In the genomic region with DNA sequence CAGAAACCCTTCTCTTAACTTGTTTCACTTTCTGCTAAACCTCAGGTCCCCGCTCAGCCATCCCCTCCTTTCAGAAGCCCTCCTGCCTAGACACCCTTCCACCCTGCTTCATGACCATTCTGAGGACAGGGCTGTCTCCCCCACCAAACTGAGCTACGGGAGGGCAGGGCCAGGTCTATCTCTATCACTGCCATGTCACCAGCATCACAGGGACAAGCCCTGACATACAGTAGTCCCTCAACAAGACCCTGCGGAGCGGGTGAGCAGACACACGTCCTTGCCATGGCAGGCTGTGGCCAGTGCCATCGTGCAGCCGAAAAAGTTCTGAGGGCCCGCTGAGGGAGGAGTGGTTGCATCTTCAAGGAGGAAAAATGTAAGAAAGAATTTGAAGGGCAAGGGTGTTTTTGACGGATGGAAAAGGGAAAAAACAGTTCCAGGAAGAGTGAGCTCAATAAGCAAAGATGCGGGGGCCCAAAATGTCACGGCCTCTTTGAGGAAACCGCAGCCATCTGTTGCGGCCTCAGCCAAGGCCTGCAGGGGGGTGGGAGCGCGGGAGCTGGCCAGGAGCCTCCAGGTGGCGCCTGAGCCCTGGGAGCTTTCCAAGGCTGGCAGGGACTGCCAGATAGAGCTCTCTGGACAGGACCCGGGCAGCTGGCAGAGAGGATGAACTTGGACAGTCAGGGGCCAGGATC, we compare ENCODE assay signal across 6 cellular contexts. TPM values are rescaled to one million over a fixed set of nuclear protein-coding genes. Genes with fewer than 3 reads are reported as not detected.
DNase-seq lines count a peak whose midpoint lies in the region; FAIRE-seq and TF ChIP-seq lines count a peak whose summit lies in the region.

No MANE protein-coding gene starts in this region.

- H3K4me1 ChIP-seq in kidney (ENCODE audit: control insufficient read depth in 1 of 2, insufficient read depth in 1 of 2, low read depth in 1 of 2, low read length in 2 of 2), result peaks cover 4 to 7% of the 10 kb centered on the region in 2 donors

- no peak overlapping the region for H3K27ac ChIP-seq in kidney (ENCODE audit: low read depth in 2 of 2, low read length in 2 of 2)

- TF ChIP-seq CTCF in LNCAP (IDR thresholded peaks at IDR 0.05), result peak; percentile 30; the same call in 1 of the 2 replicates
- peak; percentile 46 for TF ChIP-seq CTCF in kidney (IDR thresholded peaks at IDR 0.05; ENCODE audit: borderline replicate concordance, extremely low read depth, insufficient read depth)

- H3K4me3 Mint-ChIP-seq in activated CD4-positive, alpha-beta memory T cell treated with anti-CD3 and anti-CD28 coated beads for 36 hours, result peak overlapping the region; percentile 63

- no peaks in the 10 kb centered on the region for H3K9me3 Mint-ChIP-seq in activated CD4-positive, alpha-beta memory T cell treated with anti-CD3 and anti-CD28 coated beads for 36 hours

- peak overlapping the region; percentile 89 for H3K27ac Mint-ChIP-seq in activated CD4-positive, alpha-beta memory T cell treated with anti-CD3 and anti-CD28 coated beads for 36 hours

- no peak overlapping the region for H3K4me3 ChIP-seq in kidney (ENCODE audit: low read length in 2 of 2)

- H3K9me3 ChIP-seq in kidney (ENCODE audit: control insufficient read depth in 1 of 2, low read length in 2 of 2), result no peaks in the 10 kb centered on the region

- POLR2A ChIA-PET in activated CD4-positive, alpha-beta memory T cell treated with anti-CD3 and anti-CD28 coated beads for 36 hours (lab: Charles Lee), result interaction anchor here (0.7 to 3.8 kb wide), 5 partner anchors 8 to 52 kb away, joined by 3 to 26 read pairs (median 4); a partner anchor contains a TSS

- no peaks in the 10 kb centered on the region for H3K27me3 Mint-ChIP-seq in activated CD4-positive, alpha-beta memory T cell treated with anti-CD3 and anti-CD28 coated beads for 36 hours

- intact Hi-C loops in activated CD4-positive, alpha-beta memory T cell treated with anti-CD3 and anti-CD28 coated beads for 36 hours (cut with micrococcal nuclease), result loop anchor here (2.0 kb wide), 1 partner anchor 14 kb away; no protein-coding TSS in a partner anchor
- intact Hi-C loops in kidney (cut with DNase I), result no loop called here

- peak; percentile 65 for DNase-seq in COLO668 (lab: John Stamatoyannopoulos, UW; ENCODE audit: unreplicated experiment)
- DNase-seq in activated CD4-positive, alpha-beta memory T cell treated with anti-CD3 and anti-CD28 coated beads for 36 hours, result peak; percentile 86
- DNase-seq in kidney, result peak; percentile 61
- no peak for DNase-seq in mucosa of gallbladder (ENCODE audit: low spot score)
- no peak for DNase-seq in SIG-M5 treated with dmso at 0.1 percent for 504 hours (lab: John Stamatoyannopoulos, UW; ENCODE audit: unreplicated experiment)

- peaks cover 2% of the 10 kb centered on the region for H3K36me3 Mint-ChIP-seq in activated CD4-positive, alpha-beta memory T cell treated with anti-CD3 and anti-CD28 coated beads for 36 hours

- H3K9ac ChIP-seq in kidney (ENCODE audit: low read length in 2 of 2), result no peak overlapping the region

- H3K4me1 Mint-ChIP-seq in activated CD4-positive, alpha-beta memory T cell treated with anti-CD3 and anti-CD28 coated beads for 36 hours (ENCODE audit: low read depth), result peaks cover 67% of the 10 kb centered on the region

- CTCF ChIA-PET in activated CD4-positive, alpha-beta memory T cell treated with anti-CD3 and anti-CD28 coated beads for 36 hours (lab: Charles Lee), result interaction anchor here (0.6 to 13.2 kb wide), 16 partner anchors 9 to 204 kb away, joined by 3 to 319 read pairs (median 4); a partner anchor contains a TSS

- no peaks in the 10 kb centered on the region for H3K36me3 ChIP-seq in kidney (ENCODE audit: control insufficient read depth in 1 of 2, insufficient read depth in 2 of 2, low read length in 2 of 2)

- FAIRE-seq in kidney (lab: Jason Lieb, UNC), result no peak

RNA-seq across cellular contexts. Expression of a gene that starts 8.1 kb away (rescaled TPM):
- 10 to 100 TPM; 22.6 to 24.6 TPM for total RNA-seq in activated CD4-positive, alpha-beta memory T cell treated with anti-CD3 and anti-CD28 coated beads for 36 hours
- total RNA-seq in kidney, result 10.1 TPM
- 7.5 TPM for polyA plus RNA-seq in kidney (ENCODE audit: insufficient read depth, low read depth, low replicate concordance)
- 1.7 TPM for total RNA-seq in mucosa of gallbladder

RNA-seq across cellular contexts. Expression of a gene that starts 15.6 kb away (rescaled TPM):
- 100 to 1,000 TPM; 410 to 425 TPM for total RNA-seq in activated CD4-positive, alpha-beta memory T cell treated with anti-CD3 and anti-CD28 coated beads for 36 hours
- total RNA-seq in kidney, result 217 TPM
- 350 TPM for polyA plus RNA-seq in kidney (ENCODE audit: insufficient read depth, low read depth, low replicate concordance)
- total RNA-seq in mucosa of gallbladder, result 325 TPM

RNA-seq across cellular contexts. Expression of a gene that starts 19.2 kb away (rescaled TPM):
- total RNA-seq in activated CD4-positive, alpha-beta memory T cell treated with anti-CD3 and anti-CD28 coated beads for 36 hours, result 1 to 10 TPM; 9.5 TPM
- total RNA-seq in kidney, result not detected
- not detected for polyA plus RNA-seq in kidney (ENCODE audit: insufficient read depth, low read depth, low replicate concordance)
- not detected for total RNA-seq in mucosa of gallbladder

RNA-seq across cellular contexts. Expression of a gene that starts 44.2 kb away (rescaled TPM):
- total RNA-seq in activated CD4-positive, alpha-beta memory T cell treated with anti-CD3 and anti-CD28 coated beads for 36 hours, result 1 to 10 TPM; 2.8 to 3.0 TPM
- total RNA-seq in kidney, result 10.4 TPM
- polyA plus RNA-seq in kidney (ENCODE audit: insufficient read depth, low read depth, low replicate concordance), result 5.4 TPM
- 31.0 TPM for total RNA-seq in mucosa of gallbladder

Comparison
In these comparisons a context has a peak if more than half of its experiments do, and no peak if none do; other contexts are left out.
1. DNase-seq: peak in COLO668 (single experiment), activated CD4-positive, alpha-beta memory T cell treated with anti-CD3 and anti-CD28 coated beads for 36 hours (single experiment) and kidney (single experiment); none in mucosa of gallbladder (single experiment) and SIG-M5 treated with dmso at 0.1 percent for 504 hours (single experiment).